ENCODE assay signal across 20 cellular contexts in the genomic region with DNA sequence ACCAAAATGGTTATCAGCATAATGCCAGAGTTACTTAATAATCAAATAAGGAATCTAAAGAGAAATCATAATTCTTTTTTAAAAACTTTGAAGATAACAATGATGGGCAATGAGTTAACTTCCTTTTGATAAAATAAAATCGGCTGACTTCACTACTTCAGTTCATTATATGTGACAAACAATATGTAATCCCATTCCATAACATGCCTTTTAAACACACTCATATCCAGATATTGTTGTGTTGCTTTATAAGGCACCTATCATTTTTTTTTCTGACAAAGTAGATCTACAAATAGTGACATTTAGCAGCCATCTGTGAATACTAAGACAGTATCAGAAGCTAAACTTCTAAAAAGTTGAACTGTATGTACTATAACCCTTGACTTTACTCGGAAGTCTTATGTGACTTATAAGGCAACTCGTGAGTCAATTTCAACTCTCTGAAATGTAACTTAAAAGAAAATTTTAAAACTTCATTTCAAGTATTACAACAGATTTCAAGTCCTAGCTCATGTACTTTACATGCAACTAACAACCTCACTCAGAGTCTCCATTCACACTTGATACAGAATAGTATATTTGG.
"Had no signal": no experiment of that assay in that cellular context is flagged by ENCODE, and none has a peak within 500 bp of the region (broad histone marks: within the 10 kb centered on the region; RNA-seq: fewer than 3 reads in every experiment).

No MANE protein-coding gene starts in this region.

- FAIRE-seq: kidney had no signal

- H3K9me3 Mint-ChIP-seq: nephron; stimulated activated naive CD8-positive, alpha-beta T cell treated with anti-CD3 and anti-CD28 coated beads, Interleukin-15, Interleukin-2, amounts not matched to agents 100 ng/mL and 50 ng/mL, for 24 hours; T-cell; type B pancreatic cell had no signal

- H3K9me3 ChIP-seq: adrenal gland, colonic mucosa, esophagus squamous epithelium, left lung had no signal

- H3K4me3 ChIP-seq: adrenal gland, cardiac muscle cell, colonic mucosa, esophagus squamous epithelium, hepatocyte, left lung had no signal

- H3K36me3 ChIP-seq: adrenal gland, cardiac muscle cell, colonic mucosa, esophagus squamous epithelium, left lung had no signal

- H3K36me3 Mint-ChIP-seq: T-cell, type B pancreatic cell had no signal

- DNase-seq: activated CD4-positive, alpha-beta T cell treated with anti-CD3 and anti-CD28 coated beads, Interleukin-2, amount 50 U/mL, for 4 hours; activated effector memory CD4-positive, alpha-beta T cell treated with Interleukin-2 at 50 U/mL for 16 hours; activated naive CD4-positive, alpha-beta T cell treated with anti-CD3 and anti-CD28 coated beads, Interleukin-2, amount 50 U/mL, for 16 hours; activated T-cell treated with anti-CD3 and anti-CD28 coated beads, Interleukin-2, amount 50 U/mL, for 1 hour; adrenal gland; colonic mucosa; esophagus squamous epithelium; kidney; left lung; occipital lobe; right cardiac atrium; T-cell; T1000 had no signal

- H3K4me1 ChIP-seq: adrenal gland, colonic mucosa, esophagus squamous epithelium, left lung had no signal

- H3K27me3 Mint-ChIP-seq: progenitor cell of endocrine pancreas; stimulated activated naive CD8-positive, alpha-beta T cell treated with anti-CD3 and anti-CD28 coated beads, Interleukin-15, Interleukin-2, amounts not matched to agents 100 ng/mL and 50 ng/mL, for 24 hours; T-cell; type B pancreatic cell had no signal

- H3K4me3 Mint-ChIP-seq: nephron; stimulated activated naive CD8-positive, alpha-beta T cell treated with anti-CD3 and anti-CD28 coated beads, Interleukin-15, Interleukin-2, amounts not matched to agents 100 ng/mL and 50 ng/mL, for 24 hours; T-cell; type B pancreatic cell had no signal

- H3K27ac ChIP-seq: adrenal gland, cardiac muscle cell, colonic mucosa, esophagus squamous epithelium, hepatocyte, left lung had no signal

- H3K4me2 ChIP-seq: hepatocyte had no signal

- H3K4me1 Mint-ChIP-seq: T-cell had no signal

- H3K27ac Mint-ChIP-seq: nephron; progenitor cell of endocrine pancreas; stimulated activated naive CD8-positive, alpha-beta T cell treated with anti-CD3 and anti-CD28 coated beads, Interleukin-15, Interleukin-2, amounts not matched to agents 100 ng/mL and 50 ng/mL, for 24 hours; T-cell; type B pancreatic cell had no signal

- H2AFZ ChIP-seq: hepatocyte had no signal

- ATAC-seq: activated CD4-positive, CD25-positive, alpha-beta regulatory T cell treated with anti-CD3 and anti-CD28 coated beads, Interleukin-2, amount 50 U/mL, for 24 hours; left lung; right cardiac atrium; T-cell had no signal

- H3K27me3 ChIP-seq: adrenal gland, cardiac muscle cell, colonic mucosa, esophagus squamous epithelium, hepatocyte, left lung had no signal
